7 cellular contexts compared by ENCODE assay signal in genomic region chr3:66038726-66039589, GRCh38. TPM values are rescaled to one million over a fixed set of nuclear protein-coding genes. Genes with fewer than 3 reads are reported as not detected.
DNase-seq lines count a peak whose midpoint lies in the region; TF ChIP-seq lines count a peak whose summit lies in the region.

TSS of gene MAGI1 (minus strand) at chr3:66038918. CDS start at chr3:66038308, 610 bp downstream.

- in situ Hi-C loops in mammary epithelial cell (cut with MboI; ENCODE audit: low sequenced_read_pairs in 2 of 2) = no loop called here

- TF ChIP-seq POLR2A in sigmoid colon (IDR thresholded peaks at IDR 0.05) = peak in 1 of 2 donors; percentile 26

- H3K23me2 ChIP-seq in H9 (ENCODE audit: insufficient read length, low read depth, low read length, poor library complexity, severe bottlenecking) = peaks cover 36% of the 10 kb centered on the region

- no peak within 1 kb of the TSS for H2BK5ac ChIP-seq in H9 (ENCODE audit: insufficient read length, low read length)

- H3K79me2 ChIP-seq in H9 (ENCODE audit: insufficient read depth, low read length) (peaks cover 12% of the 10 kb centered on the region; the same call in 1 of the 2 replicates), mammary epithelial cell (ENCODE audit: insufficient read depth, low read length) (peaks cover 35% of the 10 kb centered on the region)

- H3K9me3 Mint-ChIP-seq in H9 = no peaks in the 10 kb centered on the region

- H3K23ac ChIP-seq in H9 (ENCODE audit: insufficient read length, low read depth, low read length) = no peak within 1 kb of the TSS

- peaks cover 3 to 10% (median 6%) of the 10 kb centered on the region in 3 experiments; a peak in 5 of 7 replicates for H3K36me3 Mint-ChIP-seq in H9 (ENCODE audit: insufficient read depth in 1 of 3, low read depth in 3 of 3)

- intact Hi-C loops in mammary epithelial cell (cut with micrococcal nuclease) (loop anchor here (1.0 to 5.0 kb wide), 8 partner anchors 42 to 254 kb away; no protein-coding TSS in a partner anchor), sigmoid colon (cut with DNase I) (loop anchor here (5.0 to 10.0 kb wide), 6 partner anchors 87 to 463 kb away; partner anchors contain the start of genes LRIG1 and SLC25A26)

- peaks cover 6% of the 10 kb centered on the region; the same call in 1 of the 2 replicates for H3K4me1 ChIP-seq in H9 (ENCODE audit: insufficient read depth, low read length)
- H3K4me1 ChIP-seq in mammary epithelial cell (ENCODE audit: insufficient read depth, low read length) = peaks cover 29% of the 10 kb centered on the region
- H3K4me1 ChIP-seq in sigmoid colon = peaks cover 0 to 33% (median 24%) of the 10 kb centered on the region in 4 donors

- CTCF ChIA-PET in RWPE1 (lab: Yijun Ruan, JAX) = no interaction called here
- CTCF ChIA-PET in mammary epithelial cell (lab: Charles Lee; ENCODE audit: low non-redundant PET) = no interaction called here

- peak within 1 kb of the TSS; percentile 86 for H4K91ac ChIP-seq in H9 (ENCODE audit: insufficient read length, low read depth, low read length)

- peak within 1 kb of the TSS; percentile 97 to 99 (median 97) for H3K27ac Mint-ChIP-seq in H9

- no CpG with 5 or more reads among the region's 73 CpGs for WGBS in H9 (ENCODE audit: extremely low coverage, insufficient read length, low lambda C conversion rate)
- WGBS in mammary epithelial cell (ENCODE audit: low coverage, missing lambda C conversion rate) = 0% methylated on average over 2 of the region's 73 CpGs
- 1 to 2% methylated on average over 73 of the region's 73 CpGs for WGBS in sigmoid colon, 2 donors

- H3K4me1 Mint-ChIP-seq in H9 = peaks cover 34 to 47% of the 10 kb centered on the region in 2 experiments

- H3K4ac ChIP-seq in H9 (ENCODE audit: low read depth, low read length) = 0 out of 2 replicates have a peak within 1 kb of the TSS, but pooled peaks have one; percentile 10

- H3K36me3 ChIP-seq in mammary epithelial cell (ENCODE audit: insufficient read depth, low read length) (no peaks in the 10 kb centered on the region), sigmoid colon (no peaks in the 10 kb centered on the region)

- H3K4me2 ChIP-seq in H9 (ENCODE audit: insufficient read depth, insufficient read length, low read length) (peak within 1 kb of the TSS; percentile 87), mammary epithelial cell (ENCODE audit: insufficient read depth, low read depth, low read length) (peak within 1 kb of the TSS; percentile 92)

- POLR2A ChIA-PET in RWPE1 (lab: Yijun Ruan, JAX; ENCODE audit: low non-redundant PET) = no interaction called here

- no peak within 1 kb of the TSS for H4K8ac ChIP-seq in H9 (replicated peaks; ENCODE audit: insufficient read length, low read depth, low read length)

- no peaks in the 10 kb centered on the region; the same call in 1 of the 2 replicates for H3K27me3 Mint-ChIP-seq in H9 (ENCODE audit: low read depth)

- TF ChIP-seq EP300 in sigmoid colon (IDR thresholded peaks at IDR 0.05) = no peak

- H3K9ac ChIP-seq in H9 (ENCODE audit: extremely low read depth, insufficient read length, low read length) (peak within 1 kb of the TSS; percentile 83), mammary epithelial cell (ENCODE audit: insufficient read depth, low read length) (peak within 1 kb of the TSS; percentile 87)

- H3K4me3 ChIP-seq in GM08714 (ENCODE audit: low read length) = peak within 1 kb of the TSS; percentile 67
- H3K4me3 ChIP-seq in LNCaP clone FGC (ENCODE audit: low read depth, low read length) = peak within 1 kb of the TSS; percentile 94
- H3K4me3 ChIP-seq in mammary epithelial cell (replicated peaks in 1 of 3; ENCODE audit: insufficient read depth in 1 of 3, low read depth in 2 of 3, low read length in 3 of 3) = peak within 1 kb of the TSS; percentile 85 to 93 (median 86)
- peak within 1 kb of the TSS; percentile 90 for H3K4me3 ChIP-seq in iPS-18c (ENCODE audit: insufficient read depth, low read depth, low read length)
- H3K4me3 ChIP-seq in sigmoid colon = peak within 1 kb of the TSS; percentile 62 to 83 (median 74)

- peak; percentile 96 for DNase-seq in H9
- DNase-seq in LNCaP clone FGC (ENCODE audit: low read depth) = peak; percentile 82
- DNase-seq in RWPE1 (ENCODE audit: low spot score) = peak; percentile 93
- DNase-seq in mammary epithelial cell = peak; percentile 93
- peak; percentile 96 for DNase-seq in sigmoid colon

- no peaks in the 10 kb centered on the region for H3K27me3 ChIP-seq in H9 (ENCODE audit: insufficient read depth, low read length)
- no peaks in the 10 kb centered on the region for H3K27me3 ChIP-seq in mammary epithelial cell (ENCODE audit: insufficient read depth, low read length)
- no peaks in the 10 kb centered on the region for H3K27me3 ChIP-seq in sigmoid colon

- H4K20me1 ChIP-seq in H9 (ENCODE audit: control insufficient read depth, insufficient read depth, insufficient read length) (no peaks in the 10 kb centered on the region), mammary epithelial cell (ENCODE audit: insufficient read depth, low read length) (no peaks in the 10 kb centered on the region)

- H3K4me3 Mint-ChIP-seq in H9 = peak within 1 kb of the TSS; percentile 95 to 97

- H3T11ph ChIP-seq in H9 (ENCODE audit: low read length) = no peak within 1 kb of the TSS

- H2BK120ac ChIP-seq in H9 (ENCODE audit: low read depth, low read length, poor library complexity, severe bottlenecking) = no peak within 1 kb of the TSS

- H2BK15ac ChIP-seq in H9 (ENCODE audit: low read depth, low read length) = no peak within 1 kb of the TSS

- no peak within 1 kb of the TSS for H2AK5ac ChIP-seq in H9 (ENCODE audit: insufficient read length, low read length)

- TF ChIP-seq CTCF in H9 (conservative IDR thresholded peaks at IDR 0.05) (no peak), LNCaP clone FGC (IDR thresholded peaks at IDR 0.05; ENCODE audit: control insufficient read depth, extremely low read depth, insufficient read depth) (no peak), RWPE1 (conservative IDR thresholded peaks at IDR 0.05; ENCODE audit: low read depth) (no peak), mammary epithelial cell (conservative IDR thresholded peaks at IDR 0.05 in 1 of 2, IDR thresholded peaks at IDR 0.05 in 1 of 2; ENCODE audit: extremely low read depth in 1 of 2, insufficient read depth in 1 of 2, low read depth in 1 of 2, low read length in 2 of 2) (no peak), sigmoid colon (IDR thresholded peaks at IDR 0.05) (no peak)

- H2AFZ ChIP-seq in H9 (ENCODE audit: low read length) (no peak within 1 kb of the TSS), mammary epithelial cell (ENCODE audit: low read depth, low read length) (peak within 1 kb of the TSS; percentile 92)

- no peak within 1 kb of the TSS for H2BK20ac ChIP-seq in H9 (ENCODE audit: low read depth, low read length, poor library complexity, severe bottlenecking)

- dilution Hi-C loops in mammary epithelial cell (cut with HindIII; ENCODE audit: low sequenced_read_pairs) = no loop called here

- H3K27ac ChIP-seq in H9 (ENCODE audit: insufficient read length, low read depth, low read length) = no peak within 1 kb of the TSS
- peak within 1 kb of the TSS; percentile 96 for H3K27ac ChIP-seq in RWPE1
- peak within 1 kb of the TSS; percentile 75 for H3K27ac ChIP-seq in mammary epithelial cell (ENCODE audit: insufficient read depth, low read depth, low read length)
- H3K27ac ChIP-seq in sigmoid colon = peak within 1 kb of the TSS; percentile 87 to 96 (median 92)

- no peak within 1 kb of the TSS for H3K56ac ChIP-seq in H9 (ENCODE audit: insufficient read length, low read depth, low read length)

- H3K14ac ChIP-seq in H9 (ENCODE audit: insufficient read depth, low read length) = peak within 1 kb of the TSS; percentile 87

- H4K5ac ChIP-seq in H9 (ENCODE audit: insufficient read length, low read depth, low read length) = peak within 1 kb of the TSS; percentile 9

- H3K18ac ChIP-seq in H9 (ENCODE audit: insufficient read length, low read depth, low read length) = peak within 1 kb of the TSS; percentile 72

- no peaks in the 10 kb centered on the region for H3K79me1 ChIP-seq in H9 (ENCODE audit: insufficient read depth, low read depth, low read length, poor library complexity, severe bottlenecking)

- BruUV-seq in mammary epithelial cell (replicated peaks; lab: Mats Ljungman, UMichigan) = no TSS peak

- H3K9me3 ChIP-seq in H9 (ENCODE audit: control insufficient read depth, low read depth, low read length) = no peaks in the 10 kb centered on the region
- no peaks in the 10 kb centered on the region for H3K9me3 ChIP-seq in mammary epithelial cell (replicated peaks; ENCODE audit: insufficient read depth, low read length)
- no peaks in the 10 kb centered on the region for H3K9me3 ChIP-seq in iPS-18c (ENCODE audit: control insufficient read depth, insufficient read depth, low read length)
- no peaks in the 10 kb centered on the region for H3K9me3 ChIP-seq in sigmoid colon

- H2BK12ac ChIP-seq in H9 (ENCODE audit: insufficient read length, low read depth, low read length) = peak within 1 kb of the TSS; percentile 18

RNA-seq across cellular contexts. Expression of gene MAGI1, which starts in this region (rescaled TPM):
- total RNA-seq in H9 (2021) (57.8 and 65.7 TPM in 2 replicates), mammary epithelial cell (10 to 100 TPM; 16.1 to 30.5 TPM), sigmoid colon (10 to 100 TPM; 29.8 to 54.0 (median 44.8) TPM)
- polyA plus RNA-seq in mammary epithelial cell (6.7 TPM), sigmoid colon (10 to 100 TPM; 10.2 to 12.7 (median 12.4) TPM)
- polyA minus RNA-seq in mammary epithelial cell = 25.8 TPM
